In the genomic region with DNA sequence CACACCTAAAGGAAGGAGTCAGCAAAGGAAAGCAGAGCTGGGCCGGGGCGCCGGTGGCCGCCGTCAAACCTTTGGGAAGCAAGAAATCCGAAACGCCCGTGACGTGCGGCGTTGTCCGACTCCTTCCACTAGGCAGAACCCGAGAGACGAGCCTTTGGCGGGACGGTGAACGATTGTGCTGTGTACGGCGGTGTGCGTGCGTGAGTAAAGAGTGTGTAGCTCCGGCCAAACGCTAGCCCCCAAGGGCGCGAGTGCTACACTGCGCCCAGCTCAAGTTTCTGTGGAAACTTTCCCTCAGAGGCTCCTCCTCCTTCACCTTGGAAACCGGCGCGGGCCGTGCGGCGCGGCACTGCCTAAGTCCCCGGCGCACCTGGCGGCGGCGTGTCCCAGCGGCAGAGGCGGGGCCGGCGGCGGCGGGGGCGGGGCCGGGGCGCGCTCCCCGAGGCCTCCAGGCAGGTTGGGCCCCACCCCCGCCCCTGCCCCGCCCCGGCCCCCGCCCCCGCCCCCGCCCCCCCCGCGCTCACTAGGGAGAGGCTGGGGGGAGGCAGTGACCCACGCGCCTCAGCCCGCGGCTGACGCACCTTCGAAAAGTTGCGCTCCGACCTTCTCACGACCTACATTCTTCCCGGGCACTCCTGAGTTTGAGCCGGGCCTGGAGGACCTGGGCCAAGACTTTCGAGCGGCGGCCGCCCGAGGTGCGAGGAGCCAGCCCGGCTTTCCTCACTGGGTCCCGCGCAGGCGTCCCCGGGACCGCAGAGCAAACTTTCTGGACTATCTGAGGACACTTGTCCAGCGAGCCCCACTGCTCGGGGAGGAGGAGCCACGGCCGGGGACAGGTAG, we compare ENCODE assay signal across 8 cellular contexts. TPM values are rescaled to one million over a fixed set of nuclear protein-coding genes. Genes with fewer than 3 reads are reported as not detected.
DNase-seq lines count a peak whose midpoint lies in the region; TF ChIP-seq lines count a peak whose summit lies in the region.

A gene (plus strand): TSS at position 547 of the 840 bp plus-strand sequence. CDS start 157,084 bp downstream, outside the sequence.

- no peak for TF ChIP-seq CTCF in GM10248 (IDR thresholded peaks at IDR 0.05; ENCODE audit: control extremely low read depth, extremely low read depth, low read depth, missing control alignments)
- TF ChIP-seq CTCF in Loucy (conservative IDR thresholded peaks at IDR 0.05; ENCODE audit: low read length) = no peak
- TF ChIP-seq CTCF in astrocyte of the spinal cord (IDR thresholded peaks at IDR 0.05; ENCODE audit: low read depth, low read length) = peak; percentile 16

- H3K79me2 ChIP-seq in Loucy (ENCODE audit: insufficient read depth, low read length) = no peaks in the 10 kb centered on the region

- no peaks in the 10 kb centered on the region for H4K20me1 ChIP-seq in Loucy (ENCODE audit: insufficient read depth, low read length, poor library complexity, severe bottlenecking)

- H3K4me2 ChIP-seq in Loucy (ENCODE audit: low read depth, low read length, poor library complexity, severe bottlenecking) = peak within 1 kb of the TSS; percentile 86
- H3K4me2 ChIP-seq in skeletal muscle satellite cell (ENCODE audit: low read length) = peak within 1 kb of the TSS; percentile 96

- CTCF ChIA-PET in GM10248 (lab: Yijun Ruan, JAX) = interaction anchor here (0.6 kb wide), 1 partner anchor 14 kb away, joined by 3 read pairs; no protein-coding TSS in a partner anchor

- no peaks in the 10 kb centered on the region for H3K9me2 ChIP-seq in Loucy (replicated peaks; ENCODE audit: low read depth, low read length)

- H3K9me3 ChIP-seq in Loucy (ENCODE audit: insufficient read depth, low read depth, low read length) = no peaks in the 10 kb centered on the region
- no peaks in the 10 kb centered on the region for H3K9me3 ChIP-seq in skeletal muscle satellite cell (replicated peaks; ENCODE audit: low read length)

- H3K9ac ChIP-seq in Loucy (ENCODE audit: low read depth, low read length, poor library complexity, severe bottlenecking) (no peak within 1 kb of the TSS), skeletal muscle satellite cell (ENCODE audit: low read depth, low read length) (peak within 1 kb of the TSS; percentile 68)

- DNase-seq in GM10248 (ENCODE audit: extremely low spot score) (peak; percentile 86), H7 (peak; percentile 96), T-helper 2 cell (peak; percentile 60 to 79 (median 66)), astrocyte of the spinal cord (ENCODE audit: low read depth, low spot score) (peak; percentile 73), iPS DF 4.7 (ENCODE audit: extremely low read depth, low spot score) (peak; percentile 69), pons (ENCODE audit: low spot score) (no peak)

- in situ Hi-C loops in astrocyte of the spinal cord (cut with HindIII; ENCODE audit: low sequenced_read_pairs) = no loop called here

- no peaks in the 10 kb centered on the region for H3F3A ChIP-seq in Loucy (ENCODE audit: low read depth)

- H3K27me3 ChIP-seq in H7 (ENCODE audit: control insufficient read depth, insufficient read depth, low read length) = no peaks in the 10 kb centered on the region
- peaks cover 24% of the 10 kb centered on the region for H3K27me3 ChIP-seq in Loucy (ENCODE audit: insufficient read depth, low read length, poor library complexity, severe bottlenecking)
- H3K27me3 ChIP-seq in skeletal muscle satellite cell (ENCODE audit: control insufficient read depth, insufficient read depth, low read length) = peaks cover 5% of the 10 kb centered on the region

- peak within 1 kb of the TSS; percentile 72 for H2AFZ ChIP-seq in Loucy (ENCODE audit: low read length)

- no peaks in the 10 kb centered on the region for H3K4me1 ChIP-seq in Loucy (ENCODE audit: insufficient read depth, low read length, poor library complexity, severe bottlenecking)
- H3K4me1 ChIP-seq in skeletal muscle satellite cell (ENCODE audit: control insufficient read depth, insufficient read depth, low read length) = peaks cover 13% of the 10 kb centered on the region

- POLR2A ChIA-PET in GM10248 (lab: Yijun Ruan, JAX) = no interaction called here

- H3K4me3 ChIP-seq in H7 (ENCODE audit: insufficient read depth, low read depth, low read length) (peak within 1 kb of the TSS; percentile 85), Loucy (ENCODE audit: low read length, poor library complexity, severe bottlenecking) (peak within 1 kb of the TSS; percentile 67), astrocyte of the spinal cord (ENCODE audit: low read depth, low read length) (peak within 1 kb of the TSS; percentile 56), skeletal muscle satellite cell (ENCODE audit: low read length) (peak within 1 kb of the TSS; percentile 77)

- no peaks in the 10 kb centered on the region for H3K36me3 ChIP-seq in H7 (replicated peaks; ENCODE audit: control insufficient read depth, insufficient read depth, low read length)
- no peaks in the 10 kb centered on the region for H3K36me3 ChIP-seq in Loucy (ENCODE audit: insufficient read depth, low read length)
- H3K36me3 ChIP-seq in skeletal muscle satellite cell (ENCODE audit: insufficient read depth, low read length) = no peaks in the 10 kb centered on the region

RNA-seq across cellular contexts. Expression of the gene that starts here (rescaled TPM):
- 24.2 and 25.6 TPM in 2 replicates for total RNA-seq in H7 (2014; rRNA removed; shearing (Covaris generic))
- 0.25 and 0.87 TPM in 2 replicates for total RNA-seq in skeletal muscle satellite cell (2012; rRNA removed)
